ENCODE assay signal across 20 cellular contexts in the genomic region with DNA sequence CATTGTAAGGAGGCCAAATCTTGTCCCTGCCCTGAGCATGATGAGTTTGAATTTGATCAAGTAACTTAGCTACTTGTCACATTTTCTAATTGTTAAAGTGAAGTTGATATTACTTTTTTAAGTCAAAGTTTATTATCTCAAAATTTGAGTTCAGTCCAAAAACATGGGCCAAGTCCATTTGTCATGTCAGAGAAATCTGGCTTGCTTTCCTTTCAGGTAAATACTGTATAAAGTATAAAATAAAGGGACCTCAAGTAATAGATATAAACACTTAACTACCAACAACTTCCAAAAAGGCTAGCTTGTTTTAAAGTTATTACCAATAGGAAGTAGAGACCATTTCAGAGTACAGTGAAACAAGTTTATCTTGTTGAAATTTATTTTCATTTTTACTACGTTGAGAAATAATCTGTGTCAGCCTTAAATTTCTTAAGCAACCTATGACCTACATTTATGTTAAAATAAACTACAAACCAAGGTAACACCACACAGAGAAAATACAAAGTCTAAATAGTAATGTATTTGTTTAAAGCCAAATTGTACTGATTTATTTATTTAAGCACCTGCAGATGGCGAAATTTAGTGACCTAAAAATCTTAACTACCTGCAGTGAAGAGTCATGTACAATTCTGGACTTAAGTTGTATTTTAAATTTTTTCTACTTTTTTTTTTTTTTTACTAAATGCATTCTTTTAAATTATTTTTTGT. TPM values are rescaled to one million over a fixed set of nuclear protein-coding genes. Genes with fewer than 3 reads are reported as not detected.
DNase-seq lines count a peak whose midpoint lies in the region; ATAC-seq and TF ChIP-seq lines count a peak whose summit lies in the region.
"Had no signal": no experiment of that assay in that cellular context is flagged by ENCODE, and none has a peak within 500 bp of the region (broad histone marks: within the 10 kb centered on the region; RNA-seq: fewer than 3 reads in every experiment).

No MANE protein-coding gene starts in this region.

- intact Hi-C loops in natural killer cell (cut with micrococcal nuclease): no loop called here

- no peaks in the 10 kb centered on the region for H3K27me3 Mint-ChIP-seq in natural killer cell treated with Interleukin-12 subunit alpha and Interleukin-12 subunit beta and Interleukin-15 and Interleukin-18, amount 100 ng/mL, for 72 hours
- no peaks in the 10 kb centered on the region for H3K27me3 Mint-ChIP-seq in natural killer cell (ENCODE audit: low read depth in 2 of 2)
- H3K27me3 Mint-ChIP-seq: CD8-positive, alpha-beta memory T cell; stimulated activated naive B cell treated with anti-CD40 and anti-IgM and Interleukin-4, amounts not matched to agents 10 μg/mL and 1 μg/mL and 100 μg/mL, for 72 hours had no signal

- no peak for ATAC-seq in natural killer cell treated with Interleukin-12 subunit alpha and Interleukin-12 subunit beta and Interleukin-15 and Interleukin-18, amount 100 ng/mL, for 72 hours
- ATAC-seq in natural killer cell (no peak), RWPE2 (ENCODE audit: low read depth) (no peak), HG03025 (IDR thresholded peaks at IDR 0.05; ENCODE audit: low FRiP score, unreplicated experiment) (no peak)
- ATAC-seq: GM12878; stimulated activated naive B cell treated with anti-CD40 and anti-IgM and Interleukin-4, amounts not matched to agents 10 μg/mL and 1 μg/mL and 100 μg/mL, for 72 hours had no signal

- no peak overlapping the region for H2AFZ ChIP-seq in fibroblast of lung (ENCODE audit: low read length)

- H3K27me3 ChIP-seq in RWPE2 (ENCODE audit: insufficient read depth, poor library complexity, severe bottlenecking) (no peaks in the 10 kb centered on the region), fibroblast of lung (ENCODE audit: control insufficient read depth, insufficient read depth, low read length) (no peaks in the 10 kb centered on the region), subcutaneous abdominal adipose tissue (ENCODE audit: control insufficient read depth in 5 of 5, insufficient read depth in 4 of 5, low read length in 5 of 5) (no peaks in the 10 kb centered on the region)

- no peak overlapping the region for H3K9ac ChIP-seq in fibroblast of lung (ENCODE audit: insufficient read depth, low read length)
- peak overlapping the region in 1 of 5 donors; percentile 51 for H3K9ac ChIP-seq in subcutaneous abdominal adipose tissue (ENCODE audit: low read length in 5 of 5)

- no peak overlapping the region for H3K4me3 Mint-ChIP-seq in natural killer cell treated with Interleukin-12 subunit alpha and Interleukin-12 subunit beta and Interleukin-15 and Interleukin-18, amount 100 ng/mL, for 72 hours
- no peak overlapping the region for H3K4me3 Mint-ChIP-seq in natural killer cell
- H3K4me3 Mint-ChIP-seq: stimulated activated naive B cell treated with anti-CD40 and anti-IgM and Interleukin-4, amounts not matched to agents 10 μg/mL and 1 μg/mL and 100 μg/mL, for 72 hours had no signal

- peak overlapping the region; percentile 78 to 80 for H3K27ac Mint-ChIP-seq in natural killer cell treated with Interleukin-12 subunit alpha and Interleukin-12 subunit beta and Interleukin-15 and Interleukin-18, amount 100 ng/mL, for 72 hours
- peak overlapping the region in 1 of 2 donors; percentile 62 for H3K27ac Mint-ChIP-seq in natural killer cell
- H3K27ac Mint-ChIP-seq: stimulated activated naive B cell treated with anti-CD40 and anti-IgM and Interleukin-4, amounts not matched to agents 10 μg/mL and 1 μg/mL and 100 μg/mL, for 72 hours had no signal

- DNase-seq in natural killer cell treated with Interleukin-12 subunit alpha and Interleukin-12 subunit beta and Interleukin-15 and Interleukin-18, amount 100 ng/mL, for 72 hours (ENCODE audit: low spot score): no peak
- DNase-seq in natural killer cell: no peak
- no peak for DNase-seq in RWPE2 (ENCODE audit: low spot score)
- no peak for DNase-seq in fibroblast of lung (ENCODE audit: low read depth in 2 of 2)
- no peak for DNase-seq in NCI-H1694 (lab: John Stamatoyannopoulos, UW)
- DNase-seq in NCI-H2171 (lab: John Stamatoyannopoulos, UW): no peak
- DNase-seq: activated naive CD4-positive, alpha-beta T cell; amygdala; CD8-positive, alpha-beta memory T cell; foreskin fibroblast; Karpas-422; NCI-H1930; NCI-H226; NCI-H82; small intestine; stimulated activated naive B cell treated with anti-CD40 and anti-IgM and Interleukin-4, amounts not matched to agents 10 μg/mL and 1 μg/mL and 100 μg/mL, for 72 hours; WERI-Rb-1 had no signal

- TF ChIP-seq CTCF in natural killer cell (IDR thresholded peaks at IDR 0.05) (no peak), RWPE2 (IDR thresholded peaks at IDR 0.05; ENCODE audit: poor library complexity, severe bottlenecking) (no peak), fibroblast of lung (conservative IDR thresholded peaks at IDR 0.05 in 1 of 2, IDR thresholded peaks at IDR 0.05 in 1 of 2; ENCODE audit: low read depth in 1 of 2, low read length in 2 of 2) (no peak)

- H3K36me3 ChIP-seq in RWPE2 (ENCODE audit: low read depth) (peaks cover 87% of the 10 kb centered on the region), fibroblast of lung (ENCODE audit: control insufficient read depth, insufficient read depth, low read length) (peaks cover 8% of the 10 kb centered on the region), subcutaneous abdominal adipose tissue (ENCODE audit: control insufficient read depth in 5 of 5, insufficient read depth in 5 of 5, low read length in 5 of 5) (peaks cover 44 to 64% (median 58%) of the 10 kb centered on the region in 5 donors)

- H3K4me1 Mint-ChIP-seq in natural killer cell treated with Interleukin-12 subunit alpha and Interleukin-12 subunit beta and Interleukin-15 and Interleukin-18, amount 100 ng/mL, for 72 hours (ENCODE audit: low read depth in 2 of 2): peaks cover 0 to 12% of the 10 kb centered on the region in 2 donors
- H3K4me1 Mint-ChIP-seq in natural killer cell: no peaks in the 10 kb centered on the region
- H3K4me1 Mint-ChIP-seq: stimulated activated naive B cell treated with anti-CD40 and anti-IgM and Interleukin-4, amounts not matched to agents 10 μg/mL and 1 μg/mL and 100 μg/mL, for 72 hours had no signal

- H3K4me2 ChIP-seq in fibroblast of lung (ENCODE audit: extremely low read depth, insufficient read depth, low read length): peak overlapping the region; percentile 9

- H4K20me1 ChIP-seq in fibroblast of lung (ENCODE audit: control insufficient read depth, extremely low read depth, insufficient read depth, low read length): no peaks in the 10 kb centered on the region

- H3K36me3 Mint-ChIP-seq in natural killer cell treated with Interleukin-12 subunit alpha and Interleukin-12 subunit beta and Interleukin-15 and Interleukin-18, amount 100 ng/mL, for 72 hours: peaks cover 20% of the 10 kb centered on the region
- peaks cover 14% of the 10 kb centered on the region for H3K36me3 Mint-ChIP-seq in natural killer cell

- H3K4me1 ChIP-seq in RWPE2 (ENCODE audit: insufficient read depth, poor library complexity, severe bottlenecking): peaks cover 25% of the 10 kb centered on the region
- H3K4me1 ChIP-seq in fibroblast of lung (ENCODE audit: control insufficient read depth, extremely low read depth, insufficient read depth, low read length): peaks cover 16% of the 10 kb centered on the region
- H3K4me1 ChIP-seq in subcutaneous abdominal adipose tissue (ENCODE audit: control insufficient read depth in 5 of 5, insufficient read depth in 5 of 5, low read length in 5 of 5): peaks cover 0 to 14% (median 0%) of the 10 kb centered on the region in 5 donors

- H3K27ac ChIP-seq in RWPE2 (ENCODE audit: poor library complexity, severe bottlenecking) (peak overlapping the region; percentile 97), fibroblast of lung (ENCODE audit: insufficient read depth, low read length) (peak overlapping the region; percentile 17), subcutaneous abdominal adipose tissue (ENCODE audit: low read depth, low read length) (peak overlapping the region; percentile 54)
- H3K27ac ChIP-seq: WERI-Rb-1 had no signal

- H3K9me3 ChIP-seq in RWPE2 (ENCODE audit: severe bottlenecking) (no peaks in the 10 kb centered on the region), fibroblast of lung (ENCODE audit: control insufficient read depth, insufficient read depth, low read depth, low read length) (no peaks in the 10 kb centered on the region), subcutaneous abdominal adipose tissue (ENCODE audit: control insufficient read depth in 5 of 5, low read length in 5 of 5) (no peaks in the 10 kb centered on the region)

- H3K79me2 ChIP-seq in fibroblast of lung (ENCODE audit: control insufficient read depth, insufficient read depth, low read length): peaks cover 4% of the 10 kb centered on the region

- no peaks in the 10 kb centered on the region for H3K9me3 Mint-ChIP-seq in natural killer cell treated with Interleukin-12 subunit alpha and Interleukin-12 subunit beta and Interleukin-15 and Interleukin-18, amount 100 ng/mL, for 72 hours
- H3K9me3 Mint-ChIP-seq in natural killer cell: no peaks in the 10 kb centered on the region
- H3K9me3 Mint-ChIP-seq: CD8-positive, alpha-beta memory T cell; stimulated activated naive B cell treated with anti-CD40 and anti-IgM and Interleukin-4, amounts not matched to agents 10 μg/mL and 1 μg/mL and 100 μg/mL, for 72 hours had no signal

- no peak overlapping the region for H3K4me3 ChIP-seq in RWPE2 (ENCODE audit: severe bottlenecking)
- no peak overlapping the region for H3K4me3 ChIP-seq in fibroblast of lung (replicated peaks in 1 of 4; ENCODE audit: control extremely low read depth in 1 of 4, insufficient read depth in 1 of 4, low read depth in 3 of 4, low read length in 4 of 4)
- no peak overlapping the region for H3K4me3 ChIP-seq in subcutaneous abdominal adipose tissue (ENCODE audit: low read depth in 1 of 5, low read length in 5 of 5)
- H3K4me3 ChIP-seq: GM12878 had no signal

RNA-seq across cellular contexts. Expression of a gene that starts 36.5 kb away (rescaled TPM):
- total RNA-seq in natural killer cell treated with Interleukin-12 subunit alpha and Interleukin-12 subunit beta and Interleukin-15 and Interleukin-18, amount 100 ng/mL, for 72 hours: 10 to 100 TPM; 16.4 to 23.9 TPM
- total RNA-seq in natural killer cell: 10 to 100 TPM; 36.0 to 42.4 (median 39.5) TPM
- 25.7 and 26.1 TPM in 2 replicates for total RNA-seq in fibroblast of lung
- 20.6 and 26.6 TPM in 2 replicates for polyA plus RNA-seq in fibroblast of lung
- polyA plus RNA-seq in fibroblast of lung (2012): 15.0 and 18.7 TPM in 2 replicates
- 9.8 and 20.7 TPM in 2 replicates for polyA minus RNA-seq in fibroblast of lung (ENCODE audit: low replicate concordance)

Comparison
In these comparisons a context has a peak if more than half of its experiments do, and no peak if none do; other contexts are left out.
1. H3K27ac ChIP-seq: peak in every context shown above with its lines; median percentile 97 in RWPE2; 54 in subcutaneous abdominal adipose tissue; 17 in fibroblast of lung.